8 cellular contexts compared by ENCODE assay signal in the genomic region with DNA sequence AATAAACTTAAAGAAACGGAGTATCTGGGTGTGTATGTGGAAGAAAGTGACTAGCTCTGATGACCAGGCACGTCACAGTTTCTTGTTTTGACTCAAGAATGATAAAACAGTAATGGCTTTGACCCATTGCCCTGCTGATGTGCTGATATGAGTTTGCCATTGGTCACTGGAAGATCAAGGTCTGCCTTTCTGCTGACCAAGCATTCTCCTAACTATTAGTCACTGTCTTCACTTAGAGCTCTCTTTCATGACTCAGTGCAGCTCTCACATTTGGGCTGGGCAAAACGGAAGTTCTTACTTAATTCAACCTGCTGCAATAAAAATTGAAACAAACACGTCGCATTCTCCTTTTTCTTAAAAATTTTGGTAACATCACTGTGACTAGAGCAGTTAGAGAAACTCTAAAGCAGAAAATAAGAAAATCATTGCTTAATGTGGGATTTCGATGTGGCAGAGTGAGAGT.
DNase-seq lines count a peak whose midpoint lies in the region; ATAC-seq and TF ChIP-seq lines count a peak whose summit lies in the region.

No MANE protein-coding gene starts in this region.

- ATAC-seq in GM21825 (IDR thresholded peaks at IDR 0.05; ENCODE audit: unreplicated experiment): peak; percentile 94
- peak; percentile 97 for ATAC-seq in activated CD8-positive, alpha-beta memory T cell treated with anti-CD3 and anti-CD28 coated beads, Interleukin-2, amount 10 ng/mL, durations not matched to agents 7 days and 5 days

- peaks cover 17% of the 10 kb centered on the region for H3K4me1 Mint-ChIP-seq in activated CD8-positive, alpha-beta memory T cell treated with anti-CD3 and anti-CD28 coated beads, Interleukin-2, amount 10 ng/mL, durations not matched to agents 7 days and 5 days

- no peak for TF ChIP-seq CTCF in fibroblast of mammary gland (conservative IDR thresholded peaks at IDR 0.05; ENCODE audit: control insufficient read depth, insufficient read depth, low read depth, low read length)
- TF ChIP-seq CTCF in testis (IDR thresholded peaks at IDR 0.05): no peak
- TF ChIP-seq CTCF in OCI-LY7 (conservative IDR thresholded peaks at IDR 0.05; ENCODE audit: low read length): no peak

- H3K27me3 ChIP-seq in MG63 (no peaks in the 10 kb centered on the region), testis (no peaks in the 10 kb centered on the region)

- peak; percentile 96 for DNase-seq in ELR (ENCODE audit: low read depth)
- peak; percentile 54 for DNase-seq in MG63
- peak; percentile 64 for DNase-seq in activated CD8-positive, alpha-beta memory T cell treated with anti-CD3 and anti-CD28 coated beads, Interleukin-2, amount 10 ng/mL, durations not matched to agents 7 days and 5 days
- peak; percentile 96 for DNase-seq in fibroblast of mammary gland (ENCODE audit: low read depth)
- DNase-seq in skeletal muscle cell (ENCODE audit: low read depth): peak; percentile 69
- no peak for DNase-seq in testis
- DNase-seq in OCI-LY7 (ENCODE audit: low spot score): no peak

- no peaks in the 10 kb centered on the region for H3K9me3 Mint-ChIP-seq in activated CD8-positive, alpha-beta memory T cell treated with anti-CD3 and anti-CD28 coated beads, Interleukin-2, amount 10 ng/mL, durations not matched to agents 7 days and 5 days (ENCODE audit: low read depth)

- CTCF ChIA-PET in activated CD8-positive, alpha-beta memory T cell treated with anti-CD3 and anti-CD28 coated beads, Interleukin-2, amount 10 ng/mL, durations not matched to agents 7 days and 5 days (lab: Charles Lee): interaction anchor here (0.8 to 1.6 kb wide), 2 partner anchors 33 to 355 kb away, joined by 3 read pairs; no protein-coding TSS in a partner anchor
- CTCF ChIA-PET in OCI-LY7 (lab: Charles Lee; ENCODE audit: unreplicated experiment): no interaction called here

- 60 to 62% methylated on average over 6 of the region's 6 CpGs for WGBS in testis, 2 donors

- H3K36me3 ChIP-seq in MG63: no peaks in the 10 kb centered on the region
- H3K36me3 ChIP-seq in testis (ENCODE audit: low read depth, missing control alignments): no peaks in the 10 kb centered on the region
- H3K36me3 ChIP-seq in OCI-LY7 (ENCODE audit: insufficient read depth, low read length): no peaks in the 10 kb centered on the region

- H3K4me3 Mint-ChIP-seq in activated CD8-positive, alpha-beta memory T cell treated with anti-CD3 and anti-CD28 coated beads, Interleukin-2, amount 10 ng/mL, durations not matched to agents 7 days and 5 days: peak overlapping the region; percentile 37

- H3K4me1 ChIP-seq in testis: peaks cover 12% of the 10 kb centered on the region
- no peaks in the 10 kb centered on the region for H3K4me1 ChIP-seq in OCI-LY7 (ENCODE audit: insufficient read depth, low read length, poor library complexity, severe bottlenecking)

- intact Hi-C loops in testis (cut with DNase I; ENCODE audit: low total_unique reads) (no loop called here), OCI-LY7 (cut with micrococcal nuclease; ENCODE audit: unreplicated experiment) (no loop called here)

- POLR2A ChIA-PET in OCI-LY7 (lab: Charles Lee): interaction anchor here (0.7 to 1.2 kb wide), 3 partner anchors 9 to 328 kb away, joined by 3 to 4 read pairs (median 3); no protein-coding TSS in a partner anchor

- no peak for TF ChIP-seq POLR2A in testis (IDR thresholded peaks at IDR 0.05)

- H3K4me2 ChIP-seq in OCI-LY7 (ENCODE audit: low read length): no peak overlapping the region

- H3K9me3 ChIP-seq in MG63 (no peaks in the 10 kb centered on the region), testis (no peaks in the 10 kb centered on the region), OCI-LY7 (ENCODE audit: low read length) (no peaks in the 10 kb centered on the region)

- H3K79me2 ChIP-seq in OCI-LY7 (ENCODE audit: insufficient read depth, low read depth, low read length): no peaks in the 10 kb centered on the region

- no peaks in the 10 kb centered on the region for H4K20me1 ChIP-seq in OCI-LY7 (ENCODE audit: insufficient read depth, low read length)

- H2AFZ ChIP-seq in OCI-LY7 (ENCODE audit: low read length): no peak overlapping the region

- H3K27ac ChIP-seq in testis (no peak overlapping the region), OCI-LY7 (ENCODE audit: low read depth, low read length, poor library complexity, severe bottlenecking) (no peak overlapping the region)

- peak overlapping the region; percentile 66 for H3K27ac Mint-ChIP-seq in activated CD8-positive, alpha-beta memory T cell treated with anti-CD3 and anti-CD28 coated beads, Interleukin-2, amount 10 ng/mL, durations not matched to agents 7 days and 5 days

- H3K4me3 ChIP-seq in MG63 (no peak overlapping the region), fibroblast of mammary gland (ENCODE audit: control insufficient read depth, low read depth, low read length) (no peak overlapping the region), skeletal muscle cell (ENCODE audit: low read depth, low read length) (no peak overlapping the region), testis (no peak overlapping the region), OCI-LY7 (ENCODE audit: low read depth, low read length, poor library complexity, severe bottlenecking) (no peak overlapping the region)

- peaks cover 3% of the 10 kb centered on the region for H3K36me3 Mint-ChIP-seq in activated CD8-positive, alpha-beta memory T cell treated with anti-CD3 and anti-CD28 coated beads, Interleukin-2, amount 10 ng/mL, durations not matched to agents 7 days and 5 days

- no peaks in the 10 kb centered on the region for H3K9me2 ChIP-seq in OCI-LY7 (ENCODE audit: insufficient read depth, low read length)

- no peaks in the 10 kb centered on the region for H3K27me3 Mint-ChIP-seq in activated CD8-positive, alpha-beta memory T cell treated with anti-CD3 and anti-CD28 coated beads, Interleukin-2, amount 10 ng/mL, durations not matched to agents 7 days and 5 days

- BruUV-seq in OCI-LY7 (replicated peaks; lab: Mats Ljungman, UMichigan): no TSS peak

Comparison
In these comparisons a context has a peak if more than half of its experiments do, and no peak if none do; other contexts are left out.
1. DNase-seq: peak in ELR (single experiment), MG63 (single experiment), activated CD8-positive, alpha-beta memory T cell treated with anti-CD3 and anti-CD28 coated beads, Interleukin-2, amount 10 ng/mL, durations not matched to agents 7 days and 5 days (single experiment), fibroblast of mammary gland (single experiment) and skeletal muscle cell (single experiment); none in testis (single experiment) and OCI-LY7 (single experiment).